In the genomic region with DNA sequence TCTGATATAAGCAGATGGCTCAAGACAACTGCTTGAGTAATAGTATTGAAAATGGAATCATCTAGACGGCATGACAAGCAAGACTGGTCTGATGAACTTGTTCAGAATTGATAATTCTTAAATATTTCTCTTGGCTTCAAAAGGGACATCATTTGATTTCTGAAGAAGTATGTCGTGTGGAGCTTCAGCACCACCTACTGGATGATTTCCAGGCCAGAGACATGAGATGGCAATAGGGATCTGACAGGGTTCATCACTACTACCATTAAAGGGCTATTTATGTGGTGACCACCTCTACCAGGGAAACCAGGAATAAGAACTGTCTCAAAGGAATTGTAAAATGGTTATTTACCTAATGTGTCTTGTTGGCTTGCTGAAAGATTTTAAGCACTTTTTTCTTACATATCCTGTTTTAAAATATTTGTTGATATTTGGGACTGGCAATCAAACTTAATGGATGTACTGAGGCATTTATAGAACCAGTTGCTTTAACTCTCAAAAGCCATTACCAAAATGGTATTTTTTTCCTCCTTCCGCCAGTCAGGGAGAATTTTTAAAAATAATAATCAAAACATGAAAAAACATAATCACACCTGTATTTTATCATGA, we compare ENCODE assay signal across 1 cellular context.
TF ChIP-seq lines count a peak whose summit lies in the region.

No MANE protein-coding gene starts in this region.

TF ChIP-seq in WTC11, 78 proteins besides CTCF, POLR2A, EP300 and RAD21 (continued from another document):
- no peak for TF ChIP-seq ZNF138 (CRISPR knock-in tag; conservative IDR thresholded peaks at IDR 0.05)
